In the genomic region with DNA sequence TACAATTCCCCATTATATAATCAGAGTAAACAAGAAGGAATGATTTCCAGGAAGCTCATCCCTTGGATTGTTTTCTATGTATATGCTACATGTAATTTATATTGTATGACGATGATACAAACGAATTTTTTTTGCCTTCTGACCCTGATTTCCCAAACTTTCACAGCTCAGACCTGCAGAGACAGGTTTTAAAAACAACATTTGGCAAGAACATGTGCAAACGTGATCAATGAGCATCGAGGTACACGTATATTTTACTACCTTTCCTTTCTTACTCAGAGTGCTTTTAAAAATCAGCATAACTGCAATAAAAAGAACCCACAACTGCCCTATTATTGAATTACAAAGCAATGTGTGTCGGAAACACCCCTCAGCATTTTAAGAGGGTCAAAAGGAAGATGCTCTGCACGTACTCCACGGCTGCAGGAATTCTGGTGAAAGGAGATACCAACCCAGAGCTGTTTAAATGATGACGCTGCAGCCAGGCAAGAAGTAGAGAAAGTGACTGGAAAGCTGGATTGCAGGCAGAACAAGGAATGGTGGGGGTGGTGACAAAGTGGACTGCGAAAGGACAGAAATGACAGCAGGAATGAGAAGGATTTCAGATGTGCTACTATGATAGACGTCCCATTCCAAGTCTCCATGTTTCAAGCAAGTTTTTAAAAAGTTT, we compare ENCODE assay signal across 21 cellular contexts.
DNase-seq lines count a peak whose midpoint lies in the region; ATAC-seq, FAIRE-seq and TF ChIP-seq lines count a peak whose summit lies in the region.
"Had no signal": no experiment of that assay in that cellular context is flagged by ENCODE, and none has a peak within 500 bp of the region (broad histone marks: within the 10 kb centered on the region; RNA-seq: fewer than 3 reads in every experiment).

No MANE protein-coding gene starts in this region.

- DNase-seq in AG08395 (ENCODE audit: low spot score), result peak; percentile 12
- peak; percentile 26 for DNase-seq in ELF-1 (ENCODE audit: low read depth, low spot score)
- DNase-seq in astrocyte (ENCODE audit: low read depth), result no peak
- DNase-seq in NCI-H1417 (lab: John Stamatoyannopoulos, UW), result no peak
- no peak for DNase-seq in NCI-H1417 treated with DMSO at 0.1 percent for 48 hours (lab: John Stamatoyannopoulos, UW)
- DNase-seq: CD4-positive, alpha-beta memory T cell; DMS53; head of caudate nucleus; NCI-H1105; NCI-H2171; NCI-H69; pancreas had no signal

- no peak overlapping the region for H3K4me3 ChIP-seq in astrocyte (ENCODE audit: insufficient read depth, low read depth, low read length)
- no peak overlapping the region for H3K4me3 ChIP-seq in mesodermal cell (ENCODE audit: extremely low read depth, insufficient read depth, low read length, poor library complexity, severe bottlenecking)
- H3K4me3 ChIP-seq: ascending aorta, lung, pancreas had no signal

- H3K27ac Mint-ChIP-seq in astrocyte (ENCODE audit: unreplicated experiment), result no peak overlapping the region
- H3K27ac Mint-ChIP-seq: activated naive CD4-positive, alpha-beta T cell treated with anti-CD3 and anti-CD28 coated beads, Interleukin-2, amount 50 U/mL, for 24 hours; CD4-positive, alpha-beta memory T cell; stimulated activated effector memory CD8-positive, alpha-beta T cell treated with anti-CD3 and anti-CD28 coated beads, Interleukin-12 subunit alpha, Interleukin-12 subunit beta, amount 100 ng/mL, for 72 hours had no signal

- no peaks in the 10 kb centered on the region for H3K27me3 ChIP-seq in astrocyte (ENCODE audit: insufficient read depth, low read length)
- H3K27me3 ChIP-seq: ascending aorta, pancreas had no signal

- H3K79me2 ChIP-seq in astrocyte (ENCODE audit: insufficient read depth, low read length), result no peaks in the 10 kb centered on the region

- H3K4me1 ChIP-seq in astrocyte (ENCODE audit: insufficient read depth, low read length) (no peaks in the 10 kb centered on the region), mesodermal cell (ENCODE audit: control insufficient read depth, insufficient read depth, low read length, poor library complexity, severe bottlenecking) (peaks cover 23% of the 10 kb centered on the region)
- H3K4me1 ChIP-seq: ascending aorta had no signal

- H3K27me3 Mint-ChIP-seq in astrocyte (ENCODE audit: low read depth, unreplicated experiment), result peaks cover 2% of the 10 kb centered on the region
- H3K27me3 Mint-ChIP-seq: activated naive CD4-positive, alpha-beta T cell treated with anti-CD3 and anti-CD28 coated beads, Interleukin-2, amount 50 U/mL, for 24 hours had no signal

- no peaks in the 10 kb centered on the region for H3K9me3 Mint-ChIP-seq in astrocyte (ENCODE audit: unreplicated experiment)
- H3K9me3 Mint-ChIP-seq: activated naive CD4-positive, alpha-beta T cell treated with anti-CD3 and anti-CD28 coated beads, Interleukin-2, amount 50 U/mL, for 24 hours had no signal

- no peak for TF ChIP-seq CTCF in astrocyte (IDR thresholded peaks at IDR 0.05; ENCODE audit: insufficient read depth, low read depth, low read length)

- no peak for ATAC-seq in GM18868 (IDR thresholded peaks at IDR 0.05; ENCODE audit: unreplicated experiment)
- ATAC-seq in GM19452 (IDR thresholded peaks at IDR 0.05; ENCODE audit: unreplicated experiment), result no peak
- ATAC-seq: sciatic nerve; stimulated activated effector memory CD8-positive, alpha-beta T cell treated with anti-CD3 and anti-CD28 coated beads, Interleukin-12 subunit alpha, Interleukin-12 subunit beta, amount 100 ng/mL, for 72 hours had no signal

- H3K9me3 ChIP-seq in astrocyte (ENCODE audit: insufficient read depth, low read depth, low read length) (no peaks in the 10 kb centered on the region), mesodermal cell (ENCODE audit: control insufficient read depth, low read length) (no peaks in the 10 kb centered on the region)
- H3K9me3 ChIP-seq: ascending aorta, pancreas had no signal

- FAIRE-seq in astrocyte (lab: Jason Lieb, UNC), result no peak
- FAIRE-seq: colon, pancreas had no signal

- H3K4me2 ChIP-seq in astrocyte (ENCODE audit: low read length), result no peak overlapping the region

- no peaks in the 10 kb centered on the region for H4K20me1 ChIP-seq in astrocyte (ENCODE audit: insufficient read depth, low read length)

- no peak overlapping the region for H3K9ac ChIP-seq in astrocyte (ENCODE audit: low read length)

- H3K36me3 Mint-ChIP-seq in astrocyte (ENCODE audit: low read depth, unreplicated experiment), result peaks cover 2% of the 10 kb centered on the region
- H3K36me3 Mint-ChIP-seq: activated naive CD4-positive, alpha-beta T cell treated with anti-CD3 and anti-CD28 coated beads, Interleukin-2, amount 50 U/mL, for 24 hours; CD4-positive, alpha-beta memory T cell; stimulated activated effector memory CD8-positive, alpha-beta T cell treated with anti-CD3 and anti-CD28 coated beads, Interleukin-12 subunit alpha, Interleukin-12 subunit beta, amount 100 ng/mL, for 72 hours had no signal

- H3K27ac ChIP-seq in astrocyte (ENCODE audit: low read depth, low read length), result no peak overlapping the region
- H3K27ac ChIP-seq in mesodermal cell (ENCODE audit: low read depth, low read length, severe bottlenecking), result peak overlapping the region; percentile 43
- H3K27ac ChIP-seq: ascending aorta, pancreas had no signal

- peak overlapping the region; percentile 18 for H3K4me3 Mint-ChIP-seq in astrocyte (ENCODE audit: unreplicated experiment)
- H3K4me3 Mint-ChIP-seq: activated naive CD4-positive, alpha-beta T cell treated with anti-CD3 and anti-CD28 coated beads, Interleukin-2, amount 50 U/mL, for 24 hours; CD4-positive, alpha-beta memory T cell; stimulated activated effector memory CD8-positive, alpha-beta T cell treated with anti-CD3 and anti-CD28 coated beads, Interleukin-12 subunit alpha, Interleukin-12 subunit beta, amount 100 ng/mL, for 72 hours had no signal

- peaks cover 16% of the 10 kb centered on the region for H3K4me1 Mint-ChIP-seq in astrocyte (ENCODE audit: low read depth, unreplicated experiment)
- H3K4me1 Mint-ChIP-seq: activated naive CD4-positive, alpha-beta T cell treated with anti-CD3 and anti-CD28 coated beads, Interleukin-2, amount 50 U/mL, for 24 hours had no signal

- no peak overlapping the region for H2AFZ ChIP-seq in astrocyte (ENCODE audit: low read depth, low read length)

- H3K36me3 ChIP-seq in astrocyte (ENCODE audit: insufficient read depth, low read length), result no peaks in the 10 kb centered on the region
- no peaks in the 10 kb centered on the region for H3K36me3 ChIP-seq in mesodermal cell (ENCODE audit: control insufficient read depth, insufficient read depth, low read length)
- H3K36me3 ChIP-seq: ascending aorta, pancreas had no signal

- 65 to 71% methylated on average over 8 to 10 of the region's 11 CpGs for WGBS in mesodermal cell (ENCODE audit: insufficient coverage in 2 of 2), 2 experiments

Comparison
In these comparisons a context has a peak if more than half of its experiments do, and no peak if none do; other contexts are left out.
1. DNase-seq: peak in AG08395 (single experiment) and ELF-1 (single experiment); none in astrocyte (single experiment), NCI-H1417 (0 of 3) and NCI-H1417 treated with DMSO at 0.1 percent for 48 hours (single experiment).